In the genomic region with DNA sequence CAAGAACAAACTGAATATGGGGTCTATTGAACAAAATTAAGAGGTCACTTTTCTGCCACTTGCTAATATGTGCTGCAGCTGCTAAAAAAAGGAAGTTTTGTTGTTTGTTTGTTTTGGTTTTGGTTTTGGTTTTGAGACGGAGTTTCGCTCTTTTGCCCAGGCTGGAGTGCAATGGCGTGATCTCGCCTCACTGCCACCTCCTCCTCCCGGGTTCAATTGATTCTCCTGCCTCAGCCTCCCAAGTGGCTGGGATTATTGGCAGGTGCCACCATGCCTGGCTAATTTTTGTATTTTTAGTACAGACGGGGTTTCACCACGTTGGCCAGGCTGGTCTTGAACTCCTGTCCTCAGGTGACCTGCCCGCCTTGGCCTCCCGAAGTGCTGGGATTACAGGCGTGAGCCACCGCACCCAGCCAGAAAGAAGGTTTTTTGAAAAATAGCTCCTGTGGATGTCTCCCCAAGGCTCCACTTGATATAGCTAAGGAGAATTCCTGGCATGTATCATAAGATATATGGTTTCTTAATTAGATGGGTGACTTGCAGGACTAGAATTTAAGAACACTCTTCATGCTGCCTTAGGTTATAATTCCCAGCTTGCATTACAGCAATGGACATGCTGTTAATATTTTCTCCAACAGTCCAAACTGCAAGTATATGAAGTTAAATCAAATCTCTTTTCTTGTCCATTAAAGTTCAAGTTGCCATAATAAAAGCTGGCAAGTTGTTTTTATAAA, we compare ENCODE assay signal across 1 cellular context.
TF ChIP-seq lines count a peak whose summit lies in the region.

No MANE protein-coding gene starts in this region.

TF ChIP-seq in K562, 482 proteins besides CTCF, POLR2A, EP300 and RAD21 (continued from another document):
- TF ChIP-seq, protein P1, sequence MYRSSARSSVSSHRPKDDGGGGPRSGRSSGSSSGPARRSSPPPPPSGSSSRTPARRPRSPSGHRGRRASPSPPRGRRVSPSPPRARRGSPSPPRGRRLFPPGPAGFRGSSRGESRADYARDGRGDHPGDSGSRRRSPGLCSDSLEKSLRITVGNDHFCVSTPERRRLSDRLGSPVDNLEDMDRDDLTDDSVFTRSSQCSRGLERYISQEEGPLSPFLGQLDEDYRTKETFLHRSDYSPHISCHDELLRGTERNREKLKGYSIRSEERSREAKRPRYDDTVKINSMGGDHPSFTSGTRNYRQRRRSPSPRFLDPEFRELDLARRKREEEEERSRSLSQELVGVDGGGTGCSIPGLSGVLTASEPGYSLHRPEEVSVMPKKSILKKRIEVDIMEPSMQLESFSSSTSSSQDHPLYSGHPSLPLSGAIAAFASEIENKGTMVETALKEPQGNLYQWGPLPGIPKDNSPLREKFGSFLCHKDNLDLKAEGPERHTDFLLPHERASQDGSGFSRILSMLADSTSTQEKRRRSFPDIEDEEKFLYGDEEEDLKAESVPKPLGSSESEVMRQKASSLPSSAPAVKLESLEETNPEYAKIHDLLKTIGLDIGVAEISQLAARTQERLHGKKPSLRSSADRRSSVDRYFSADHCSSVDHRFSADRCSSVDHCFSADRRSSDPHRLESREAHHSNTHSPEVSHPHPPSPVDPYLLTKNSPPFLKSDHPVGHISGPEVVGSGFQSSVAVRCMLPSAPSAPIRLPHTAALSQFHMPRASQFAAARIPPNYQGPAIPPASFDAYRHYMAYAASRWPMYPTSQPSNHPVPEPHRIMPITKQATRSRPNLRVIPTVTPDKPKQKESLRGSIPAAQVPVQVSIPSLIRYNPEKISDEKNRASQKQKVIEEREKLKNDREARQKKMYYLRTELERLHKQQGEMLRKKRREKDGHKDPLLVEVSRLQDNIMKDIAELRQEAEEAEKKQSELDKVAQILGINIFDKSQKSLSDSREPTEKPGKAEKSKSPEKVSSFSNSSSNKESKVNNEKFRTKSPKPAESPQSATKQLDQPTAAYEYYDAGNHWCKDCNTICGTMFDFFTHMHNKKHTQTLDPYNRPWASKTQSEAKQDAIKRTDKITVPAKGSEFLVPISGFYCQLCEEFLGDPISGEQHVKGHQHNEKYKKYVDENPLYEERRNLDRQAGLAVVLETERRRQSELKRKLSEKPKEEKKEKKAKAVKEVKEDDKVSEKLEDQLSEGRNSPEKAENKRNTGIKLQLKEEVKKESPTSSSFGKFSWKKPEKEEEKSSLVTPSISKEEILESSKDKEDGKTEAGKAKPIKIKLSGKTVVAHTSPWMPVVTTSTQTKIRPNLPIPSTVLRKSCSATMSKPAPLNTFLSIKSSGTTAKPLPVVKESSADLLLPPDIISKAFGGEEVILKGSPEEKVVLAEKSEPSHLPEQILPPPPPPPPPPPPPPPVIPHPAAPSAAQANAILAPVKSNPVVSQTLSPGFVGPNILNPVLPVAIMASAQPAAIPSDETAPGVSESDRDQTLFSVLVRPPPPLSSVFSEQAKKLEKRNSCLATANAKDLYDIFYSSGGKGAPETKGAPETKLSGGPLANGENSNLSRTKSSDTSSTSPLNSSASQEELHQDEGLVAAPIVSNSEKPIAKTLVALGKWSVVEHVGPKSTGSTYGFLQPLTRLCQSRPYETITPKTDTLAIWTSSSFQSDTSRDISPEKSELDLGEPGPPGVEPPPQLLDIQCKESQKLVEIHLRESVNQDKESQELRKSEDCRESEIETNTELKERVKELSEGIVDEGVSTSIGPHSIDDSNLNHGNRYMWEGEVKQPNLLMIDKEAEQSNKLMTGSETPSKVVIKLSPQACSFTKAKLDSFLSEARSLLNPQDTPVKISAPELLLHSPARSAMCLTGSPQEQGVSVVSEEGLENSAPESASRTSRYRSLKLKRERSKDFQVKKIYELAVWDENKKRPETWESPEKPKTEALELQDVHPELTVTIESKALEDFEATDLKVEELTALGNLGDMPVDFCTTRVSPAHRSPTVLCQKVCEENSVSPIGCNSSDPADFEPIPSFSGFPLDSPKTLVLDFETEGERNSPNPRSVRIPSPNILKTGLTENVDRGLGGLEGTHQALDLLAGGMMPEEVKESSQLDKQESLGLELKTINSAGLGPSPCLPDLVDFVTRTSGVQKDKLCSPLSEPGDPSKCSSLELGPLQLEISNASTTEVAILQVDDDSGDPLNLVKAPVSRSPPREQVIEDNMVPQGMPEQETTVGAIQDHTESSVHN (IDR thresholded peaks at IDR 0.05; ENCODE audit: borderline replicate concordance in 1 of 2, low read depth in 1 of 2): peak in 1 of 2 experiments; percentile 81; a peak in 2 of 4 replicates
- TF ChIP-seq, protein P2, sequence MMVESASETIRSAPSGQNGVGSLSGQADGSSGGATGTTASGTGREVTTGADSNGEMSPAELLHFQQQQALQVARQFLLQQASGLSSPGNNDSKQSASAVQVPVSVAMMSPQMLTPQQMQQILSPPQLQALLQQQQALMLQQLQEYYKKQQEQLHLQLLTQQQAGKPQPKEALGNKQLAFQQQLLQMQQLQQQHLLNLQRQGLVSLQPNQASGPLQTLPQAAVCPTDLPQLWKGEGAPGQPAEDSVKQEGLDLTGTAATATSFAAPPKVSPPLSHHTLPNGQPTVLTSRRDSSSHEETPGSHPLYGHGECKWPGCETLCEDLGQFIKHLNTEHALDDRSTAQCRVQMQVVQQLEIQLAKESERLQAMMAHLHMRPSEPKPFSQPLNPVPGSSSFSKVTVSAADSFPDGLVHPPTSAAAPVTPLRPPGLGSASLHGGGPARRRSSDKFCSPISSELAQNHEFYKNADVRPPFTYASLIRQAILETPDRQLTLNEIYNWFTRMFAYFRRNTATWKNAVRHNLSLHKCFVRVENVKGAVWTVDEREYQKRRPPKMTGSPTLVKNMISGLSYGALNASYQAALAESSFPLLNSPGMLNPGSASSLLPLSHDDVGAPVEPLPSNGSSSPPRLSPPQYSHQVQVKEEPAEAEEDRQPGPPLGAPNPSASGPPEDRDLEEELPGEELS (CRISPR knock-in tag; IDR thresholded peaks at IDR 0.05; ENCODE audit: borderline replicate concordance): no peak
- TF ChIP-seq, protein P3, sequence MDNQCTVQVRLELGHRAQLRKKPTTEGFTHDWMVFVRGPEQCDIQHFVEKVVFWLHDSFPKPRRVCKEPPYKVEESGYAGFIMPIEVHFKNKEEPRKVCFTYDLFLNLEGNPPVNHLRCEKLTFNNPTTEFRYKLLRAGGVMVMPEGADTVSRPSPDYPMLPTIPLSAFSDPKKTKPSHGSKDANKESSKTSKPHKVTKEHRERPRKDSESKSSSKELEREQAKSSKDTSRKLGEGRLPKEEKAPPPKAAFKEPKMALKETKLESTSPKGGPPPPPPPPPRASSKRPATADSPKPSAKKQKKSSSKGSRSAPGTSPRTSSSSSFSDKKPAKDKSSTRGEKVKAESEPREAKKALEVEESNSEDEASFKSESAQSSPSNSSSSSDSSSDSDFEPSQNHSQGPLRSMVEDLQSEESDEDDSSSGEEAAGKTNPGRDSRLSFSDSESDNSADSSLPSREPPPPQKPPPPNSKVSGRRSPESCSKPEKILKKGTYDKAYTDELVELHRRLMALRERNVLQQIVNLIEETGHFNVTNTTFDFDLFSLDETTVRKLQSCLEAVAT (IDR thresholded peaks at IDR 0.05): peak in 1 of 2 experiments; percentile 66; a peak in 2 of 4 replicates
- no peak for TF ChIP-seq ETS2 (tag; IDR thresholded peaks at IDR 0.05; ENCODE audit: borderline replicate concordance, poor library complexity, severe bottlenecking)
